Comparison of ENCODE assay signal across 1 cellular context in the genomic region with DNA sequence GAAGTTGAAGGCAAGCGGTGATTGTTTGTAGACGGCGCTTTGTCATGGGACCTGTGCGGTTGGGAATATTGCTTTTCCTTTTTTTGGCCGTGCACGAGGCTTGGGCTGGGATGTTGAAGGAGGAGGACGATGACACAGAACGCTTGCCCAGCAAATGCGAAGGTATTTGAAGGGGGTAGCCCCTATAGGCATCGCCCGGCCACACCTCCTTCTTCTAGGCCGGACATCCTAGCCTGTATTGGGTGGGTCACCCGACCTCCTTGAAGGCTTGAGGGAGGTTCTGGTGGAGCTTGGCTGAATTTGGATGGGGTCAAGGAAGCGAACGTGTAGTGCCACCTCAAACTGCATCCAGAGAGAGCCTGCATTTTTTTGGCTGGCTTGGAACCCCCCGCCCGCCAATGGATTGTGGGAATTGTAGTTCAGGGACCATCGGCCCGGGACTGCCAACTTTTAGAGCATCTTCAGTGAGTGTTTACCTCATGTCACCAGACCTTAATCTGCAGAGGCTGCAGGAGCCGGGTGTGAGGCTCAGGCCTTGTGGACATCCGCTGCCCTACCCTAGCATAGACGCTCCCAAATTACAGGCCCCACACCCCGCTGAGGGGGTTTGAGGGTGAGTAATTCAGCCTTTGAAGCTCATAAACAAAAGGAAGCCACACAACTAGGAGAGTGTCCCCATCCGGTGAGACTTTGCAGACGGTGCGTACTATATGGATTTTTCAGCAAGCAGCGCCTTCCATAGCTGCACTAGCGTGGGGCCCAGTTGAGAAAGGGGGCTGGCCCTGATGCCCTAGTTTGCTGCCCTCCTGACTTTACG.
TF ChIP-seq lines count a peak whose summit lies in the region.

No MANE protein-coding gene starts in this region.

TF ChIP-seq in GM12878, 131 proteins besides CTCF, POLR2A, EP300 and RAD21 (continued from another document and continues in another):
- TF ChIP-seq MTA2 (IDR thresholded peaks at IDR 0.05; ENCODE audit: low read depth) (no peak), HDAC2 (IDR thresholded peaks at IDR 0.05) (no peak), IKZF1 (conservative IDR thresholded peaks at IDR 0.05) (peak; percentile 38; the same call in 1 of the 2 replicates), BMI1 (IDR thresholded peaks at IDR 0.05; ENCODE audit: borderline replicate concordance) (0 out of 2 replicates have a peak, but pooled peaks have one; percentile 6), WRNIP1 (IDR thresholded peaks at IDR 0.05; ENCODE audit: borderline replicate concordance, low read depth, low read length) (no peak), CHD4 (IDR thresholded peaks at IDR 0.05) (no peak), SUPT20H (IDR thresholded peaks at IDR 0.05; ENCODE audit: borderline replicate concordance, control insufficient read depth, low read depth, low read length) (no peak), IKZF2 (IDR thresholded peaks at IDR 0.05) (no peak), JUND (IDR thresholded peaks at IDR 0.05; ENCODE audit: low read depth, low read length) (no peak), FOXM1 (IDR thresholded peaks at IDR 0.05; ENCODE audit: low read depth, low read length) (no peak), SIX5 (IDR thresholded peaks at IDR 0.05; ENCODE audit: low read depth, low read length, severe bottlenecking) (peak; percentile 76), KLF5 (IDR thresholded peaks at IDR 0.05; ENCODE audit: partially characterized antibody) (no peak), YBX1 (IDR thresholded peaks at IDR 0.05) (no peak), CEBPB (IDR thresholded peaks at IDR 0.05; ENCODE audit: borderline replicate concordance in 1 of 2, low read depth in 2 of 2, low read length in 2 of 2) (no peak), NBN (IDR thresholded peaks at IDR 0.05) (no peak), MEF2A (IDR thresholded peaks at IDR 0.05; ENCODE audit: insufficient read depth, low read depth, low read length) (no peak), TARDBP (IDR thresholded peaks at IDR 0.05; ENCODE audit: borderline replicate concordance) (no peak), ZNF384 (IDR thresholded peaks at IDR 0.05; ENCODE audit: borderline replicate concordance, low read depth, low read length) (peak; percentile 30; the same call in 1 of the 2 replicates), ZBED1 (IDR thresholded peaks at IDR 0.05; ENCODE audit: borderline replicate concordance) (no peak), ZSCAN29 (IDR thresholded peaks at IDR 0.05) (no peak)
- TF ChIP-seq, protein P1, sequence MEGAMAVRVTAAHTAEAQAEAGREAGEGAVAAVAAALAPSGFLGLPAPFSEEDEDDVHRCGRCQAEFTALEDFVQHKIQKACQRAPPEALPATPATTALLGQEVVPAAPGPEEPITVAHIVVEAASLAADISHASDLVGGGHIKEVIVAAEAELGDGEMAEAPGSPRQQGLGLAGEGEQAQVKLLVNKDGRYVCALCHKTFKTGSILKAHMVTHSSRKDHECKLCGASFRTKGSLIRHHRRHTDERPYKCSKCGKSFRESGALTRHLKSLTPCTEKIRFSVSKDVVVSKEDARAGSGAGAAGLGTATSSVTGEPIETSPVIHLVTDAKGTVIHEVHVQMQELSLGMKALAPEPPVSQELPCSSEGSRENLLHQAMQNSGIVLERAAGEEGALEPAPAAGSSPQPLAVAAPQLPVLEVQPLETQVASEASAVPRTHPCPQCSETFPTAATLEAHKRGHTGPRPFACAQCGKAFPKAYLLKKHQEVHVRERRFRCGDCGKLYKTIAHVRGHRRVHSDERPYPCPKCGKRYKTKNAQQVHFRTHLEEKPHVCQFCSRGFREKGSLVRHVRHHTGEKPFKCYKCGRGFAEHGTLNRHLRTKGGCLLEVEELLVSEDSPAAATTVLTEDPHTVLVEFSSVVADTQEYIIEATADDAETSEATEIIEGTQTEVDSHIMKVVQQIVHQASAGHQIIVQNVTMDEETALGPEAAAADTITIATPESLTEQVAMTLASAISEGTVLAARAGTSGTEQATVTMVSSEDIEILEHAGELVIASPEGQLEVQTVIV (IDR thresholded peaks at IDR 0.05; ENCODE audit: borderline replicate concordance, partially characterized antibody), result no peak
- TF ChIP-seq, protein P2, sequence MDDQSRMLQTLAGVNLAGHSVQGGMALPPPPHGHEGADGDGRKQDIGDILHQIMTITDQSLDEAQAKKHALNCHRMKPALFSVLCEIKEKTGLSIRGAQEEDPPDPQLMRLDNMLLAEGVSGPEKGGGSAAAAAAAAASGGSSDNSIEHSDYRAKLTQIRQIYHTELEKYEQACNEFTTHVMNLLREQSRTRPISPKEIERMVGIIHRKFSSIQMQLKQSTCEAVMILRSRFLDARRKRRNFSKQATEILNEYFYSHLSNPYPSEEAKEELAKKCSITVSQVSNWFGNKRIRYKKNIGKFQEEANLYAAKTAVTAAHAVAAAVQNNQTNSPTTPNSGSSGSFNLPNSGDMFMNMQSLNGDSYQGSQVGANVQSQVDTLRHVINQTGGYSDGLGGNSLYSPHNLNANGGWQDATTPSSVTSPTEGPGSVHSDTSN (IDR thresholded peaks at IDR 0.05; ENCODE audit: insufficient replicate concordance, low read depth, low read length), result no peak
- TF ChIP-seq, protein P3, sequence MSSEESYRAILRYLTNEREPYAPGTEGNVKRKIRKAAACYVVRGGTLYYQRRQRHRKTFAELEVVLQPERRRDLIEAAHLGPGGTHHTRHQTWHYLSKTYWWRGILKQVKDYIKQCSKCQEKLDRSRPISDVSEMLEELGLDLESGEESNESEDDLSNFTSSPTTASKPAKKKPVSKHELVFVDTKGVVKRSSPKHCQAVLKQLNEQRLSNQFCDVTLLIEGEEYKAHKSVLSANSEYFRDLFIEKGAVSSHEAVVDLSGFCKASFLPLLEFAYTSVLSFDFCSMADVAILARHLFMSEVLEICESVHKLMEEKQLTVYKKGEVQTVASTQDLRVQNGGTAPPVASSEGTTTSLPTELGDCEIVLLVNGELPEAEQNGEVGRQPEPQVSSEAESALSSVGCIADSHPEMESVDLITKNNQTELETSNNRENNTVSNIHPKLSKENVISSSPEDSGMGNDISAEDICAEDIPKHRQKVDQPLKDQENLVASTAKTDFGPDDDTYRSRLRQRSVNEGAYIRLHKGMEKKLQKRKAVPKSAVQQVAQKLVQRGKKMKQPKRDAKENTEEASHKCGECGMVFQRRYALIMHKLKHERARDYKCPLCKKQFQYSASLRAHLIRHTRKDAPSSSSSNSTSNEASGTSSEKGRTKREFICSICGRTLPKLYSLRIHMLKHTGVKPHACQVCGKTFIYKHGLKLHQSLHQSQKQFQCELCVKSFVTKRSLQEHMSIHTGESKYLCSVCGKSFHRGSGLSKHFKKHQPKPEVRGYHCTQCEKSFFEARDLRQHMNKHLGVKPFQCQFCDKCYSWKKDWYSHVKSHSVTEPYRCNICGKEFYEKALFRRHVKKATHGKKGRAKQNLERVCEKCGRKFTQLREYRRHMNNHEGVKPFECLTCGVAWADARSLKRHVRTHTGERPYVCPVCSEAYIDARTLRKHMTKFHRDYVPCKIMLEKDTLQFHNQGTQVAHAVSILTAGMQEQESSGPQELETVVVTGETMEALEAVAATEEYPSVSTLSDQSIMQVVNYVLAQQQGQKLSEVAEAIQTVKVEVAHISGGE (CRISPR knock-in tag; IDR thresholded peaks at IDR 0.05), result no peak
- TF ChIP-seq, protein P4, sequence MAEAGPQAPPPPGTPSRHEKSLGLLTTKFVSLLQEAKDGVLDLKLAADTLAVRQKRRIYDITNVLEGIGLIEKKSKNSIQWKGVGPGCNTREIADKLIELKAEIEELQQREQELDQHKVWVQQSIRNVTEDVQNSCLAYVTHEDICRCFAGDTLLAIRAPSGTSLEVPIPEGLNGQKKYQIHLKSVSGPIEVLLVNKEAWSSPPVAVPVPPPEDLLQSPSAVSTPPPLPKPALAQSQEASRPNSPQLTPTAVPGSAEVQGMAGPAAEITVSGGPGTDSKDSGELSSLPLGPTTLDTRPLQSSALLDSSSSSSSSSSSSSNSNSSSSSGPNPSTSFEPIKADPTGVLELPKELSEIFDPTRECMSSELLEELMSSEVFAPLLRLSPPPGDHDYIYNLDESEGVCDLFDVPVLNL (IDR thresholded peaks at IDR 0.05; ENCODE audit: low read depth, low read length), result no peak
- TF ChIP-seq, protein P5, sequence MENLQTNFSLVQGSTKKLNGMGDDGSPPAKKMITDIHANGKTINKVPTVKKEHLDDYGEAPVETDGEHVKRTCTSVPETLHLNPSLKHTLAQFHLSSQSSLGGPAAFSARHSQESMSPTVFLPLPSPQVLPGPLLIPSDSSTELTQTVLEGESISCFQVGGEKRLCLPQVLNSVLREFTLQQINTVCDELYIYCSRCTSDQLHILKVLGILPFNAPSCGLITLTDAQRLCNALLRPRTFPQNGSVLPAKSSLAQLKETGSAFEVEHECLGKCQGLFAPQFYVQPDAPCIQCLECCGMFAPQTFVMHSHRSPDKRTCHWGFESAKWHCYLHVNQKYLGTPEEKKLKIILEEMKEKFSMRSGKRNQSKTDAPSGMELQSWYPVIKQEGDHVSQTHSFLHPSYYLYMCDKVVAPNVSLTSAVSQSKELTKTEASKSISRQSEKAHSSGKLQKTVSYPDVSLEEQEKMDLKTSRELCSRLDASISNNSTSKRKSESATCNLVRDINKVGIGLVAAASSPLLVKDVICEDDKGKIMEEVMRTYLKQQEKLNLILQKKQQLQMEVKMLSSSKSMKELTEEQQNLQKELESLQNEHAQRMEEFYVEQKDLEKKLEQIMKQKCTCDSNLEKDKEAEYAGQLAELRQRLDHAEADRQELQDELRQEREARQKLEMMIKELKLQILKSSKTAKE (IDR thresholded peaks at IDR 0.05; ENCODE audit: low read depth, poor library complexity, severe bottlenecking), result peak; percentile 15
- TF ChIP-seq, protein P6, sequence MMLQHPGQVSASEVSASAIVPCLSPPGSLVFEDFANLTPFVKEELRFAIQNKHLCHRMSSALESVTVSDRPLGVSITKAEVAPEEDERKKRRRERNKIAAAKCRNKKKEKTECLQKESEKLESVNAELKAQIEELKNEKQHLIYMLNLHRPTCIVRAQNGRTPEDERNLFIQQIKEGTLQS (IDR thresholded peaks at IDR 0.05; ENCODE audit: borderline replicate concordance, extremely low read depth, low read depth, low read length), result no peak
- TF ChIP-seq, protein P7, sequence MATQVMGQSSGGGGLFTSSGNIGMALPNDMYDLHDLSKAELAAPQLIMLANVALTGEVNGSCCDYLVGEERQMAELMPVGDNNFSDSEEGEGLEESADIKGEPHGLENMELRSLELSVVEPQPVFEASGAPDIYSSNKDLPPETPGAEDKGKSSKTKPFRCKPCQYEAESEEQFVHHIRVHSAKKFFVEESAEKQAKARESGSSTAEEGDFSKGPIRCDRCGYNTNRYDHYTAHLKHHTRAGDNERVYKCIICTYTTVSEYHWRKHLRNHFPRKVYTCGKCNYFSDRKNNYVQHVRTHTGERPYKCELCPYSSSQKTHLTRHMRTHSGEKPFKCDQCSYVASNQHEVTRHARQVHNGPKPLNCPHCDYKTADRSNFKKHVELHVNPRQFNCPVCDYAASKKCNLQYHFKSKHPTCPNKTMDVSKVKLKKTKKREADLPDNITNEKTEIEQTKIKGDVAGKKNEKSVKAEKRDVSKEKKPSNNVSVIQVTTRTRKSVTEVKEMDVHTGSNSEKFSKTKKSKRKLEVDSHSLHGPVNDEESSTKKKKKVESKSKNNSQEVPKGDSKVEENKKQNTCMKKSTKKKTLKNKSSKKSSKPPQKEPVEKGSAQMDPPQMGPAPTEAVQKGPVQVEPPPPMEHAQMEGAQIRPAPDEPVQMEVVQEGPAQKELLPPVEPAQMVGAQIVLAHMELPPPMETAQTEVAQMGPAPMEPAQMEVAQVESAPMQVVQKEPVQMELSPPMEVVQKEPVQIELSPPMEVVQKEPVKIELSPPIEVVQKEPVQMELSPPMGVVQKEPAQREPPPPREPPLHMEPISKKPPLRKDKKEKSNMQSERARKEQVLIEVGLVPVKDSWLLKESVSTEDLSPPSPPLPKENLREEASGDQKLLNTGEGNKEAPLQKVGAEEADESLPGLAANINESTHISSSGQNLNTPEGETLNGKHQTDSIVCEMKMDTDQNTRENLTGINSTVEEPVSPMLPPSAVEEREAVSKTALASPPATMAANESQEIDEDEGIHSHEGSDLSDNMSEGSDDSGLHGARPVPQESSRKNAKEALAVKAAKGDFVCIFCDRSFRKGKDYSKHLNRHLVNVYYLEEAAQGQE (IDR thresholded peaks at IDR 0.05; ENCODE audit: low read depth, low read length), result no peak
- TF ChIP-seq, protein P8, sequence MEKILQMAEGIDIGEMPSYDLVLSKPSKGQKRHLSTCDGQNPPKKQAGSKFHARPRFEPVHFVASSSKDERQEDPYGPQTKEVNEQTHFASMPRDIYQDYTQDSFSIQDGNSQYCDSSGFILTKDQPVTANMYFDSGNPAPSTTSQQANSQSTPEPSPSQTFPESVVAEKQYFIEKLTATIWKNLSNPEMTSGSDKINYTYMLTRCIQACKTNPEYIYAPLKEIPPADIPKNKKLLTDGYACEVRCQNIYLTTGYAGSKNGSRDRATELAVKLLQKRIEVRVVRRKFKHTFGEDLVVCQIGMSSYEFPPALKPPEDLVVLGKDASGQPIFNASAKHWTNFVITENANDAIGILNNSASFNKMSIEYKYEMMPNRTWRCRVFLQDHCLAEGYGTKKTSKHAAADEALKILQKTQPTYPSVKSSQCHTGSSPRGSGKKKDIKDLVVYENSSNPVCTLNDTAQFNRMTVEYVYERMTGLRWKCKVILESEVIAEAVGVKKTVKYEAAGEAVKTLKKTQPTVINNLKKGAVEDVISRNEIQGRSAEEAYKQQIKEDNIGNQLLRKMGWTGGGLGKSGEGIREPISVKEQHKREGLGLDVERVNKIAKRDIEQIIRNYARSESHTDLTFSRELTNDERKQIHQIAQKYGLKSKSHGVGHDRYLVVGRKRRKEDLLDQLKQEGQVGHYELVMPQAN (conservative IDR thresholded peaks at IDR 0.05), result peak; percentile 43
- TF ChIP-seq, protein P9, sequence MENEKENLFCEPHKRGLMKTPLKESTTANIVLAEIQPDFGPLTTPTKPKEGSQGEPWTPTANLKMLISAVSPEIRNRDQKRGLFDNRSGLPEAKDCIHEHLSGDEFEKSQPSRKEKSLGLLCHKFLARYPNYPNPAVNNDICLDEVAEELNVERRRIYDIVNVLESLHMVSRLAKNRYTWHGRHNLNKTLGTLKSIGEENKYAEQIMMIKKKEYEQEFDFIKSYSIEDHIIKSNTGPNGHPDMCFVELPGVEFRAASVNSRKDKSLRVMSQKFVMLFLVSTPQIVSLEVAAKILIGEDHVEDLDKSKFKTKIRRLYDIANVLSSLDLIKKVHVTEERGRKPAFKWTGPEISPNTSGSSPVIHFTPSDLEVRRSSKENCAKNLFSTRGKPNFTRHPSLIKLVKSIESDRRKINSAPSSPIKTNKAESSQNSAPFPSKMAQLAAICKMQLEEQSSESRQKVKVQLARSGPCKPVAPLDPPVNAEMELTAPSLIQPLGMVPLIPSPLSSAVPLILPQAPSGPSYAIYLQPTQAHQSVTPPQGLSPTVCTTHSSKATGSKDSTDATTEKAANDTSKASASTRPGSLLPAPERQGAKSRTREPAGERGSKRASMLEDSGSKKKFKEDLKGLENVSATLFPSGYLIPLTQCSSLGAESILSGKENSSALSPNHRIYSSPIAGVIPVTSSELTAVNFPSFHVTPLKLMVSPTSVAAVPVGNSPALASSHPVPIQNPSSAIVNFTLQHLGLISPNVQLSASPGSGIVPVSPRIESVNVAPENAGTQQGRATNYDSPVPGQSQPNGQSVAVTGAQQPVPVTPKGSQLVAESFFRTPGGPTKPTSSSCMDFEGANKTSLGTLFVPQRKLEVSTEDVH (IDR thresholded peaks at IDR 0.05; ENCODE audit: low read depth, partially characterized antibody), result no peak
